In the genomic region with DNA sequence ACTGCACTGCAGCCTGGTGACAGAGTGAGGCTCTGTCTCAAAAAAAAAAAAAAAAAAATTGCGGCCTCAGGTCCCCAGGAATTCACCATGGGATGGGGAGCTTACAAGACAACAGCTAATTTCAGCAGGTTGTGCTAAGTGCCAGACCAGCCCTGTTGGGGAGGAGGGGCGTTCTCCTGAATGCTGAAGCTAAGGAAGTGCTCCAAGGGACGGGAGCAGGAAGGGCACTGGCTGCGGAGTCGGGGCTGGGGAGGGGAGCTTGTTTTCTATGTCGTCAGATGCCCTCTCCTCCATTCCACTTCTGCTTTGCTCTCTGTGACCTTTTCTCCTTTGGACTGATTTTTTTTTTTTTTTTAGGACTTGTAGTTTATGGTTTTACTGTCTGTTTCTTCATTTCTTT, we compare ENCODE assay signal across 1 cellular context.
TF ChIP-seq lines count a peak whose summit lies in the region.

No MANE protein-coding gene starts in this region.

TF ChIP-seq in WTC11, 78 proteins besides CTCF, POLR2A, EP300 and RAD21 (continued from another document):
- TF ChIP-seq, protein P1, sequence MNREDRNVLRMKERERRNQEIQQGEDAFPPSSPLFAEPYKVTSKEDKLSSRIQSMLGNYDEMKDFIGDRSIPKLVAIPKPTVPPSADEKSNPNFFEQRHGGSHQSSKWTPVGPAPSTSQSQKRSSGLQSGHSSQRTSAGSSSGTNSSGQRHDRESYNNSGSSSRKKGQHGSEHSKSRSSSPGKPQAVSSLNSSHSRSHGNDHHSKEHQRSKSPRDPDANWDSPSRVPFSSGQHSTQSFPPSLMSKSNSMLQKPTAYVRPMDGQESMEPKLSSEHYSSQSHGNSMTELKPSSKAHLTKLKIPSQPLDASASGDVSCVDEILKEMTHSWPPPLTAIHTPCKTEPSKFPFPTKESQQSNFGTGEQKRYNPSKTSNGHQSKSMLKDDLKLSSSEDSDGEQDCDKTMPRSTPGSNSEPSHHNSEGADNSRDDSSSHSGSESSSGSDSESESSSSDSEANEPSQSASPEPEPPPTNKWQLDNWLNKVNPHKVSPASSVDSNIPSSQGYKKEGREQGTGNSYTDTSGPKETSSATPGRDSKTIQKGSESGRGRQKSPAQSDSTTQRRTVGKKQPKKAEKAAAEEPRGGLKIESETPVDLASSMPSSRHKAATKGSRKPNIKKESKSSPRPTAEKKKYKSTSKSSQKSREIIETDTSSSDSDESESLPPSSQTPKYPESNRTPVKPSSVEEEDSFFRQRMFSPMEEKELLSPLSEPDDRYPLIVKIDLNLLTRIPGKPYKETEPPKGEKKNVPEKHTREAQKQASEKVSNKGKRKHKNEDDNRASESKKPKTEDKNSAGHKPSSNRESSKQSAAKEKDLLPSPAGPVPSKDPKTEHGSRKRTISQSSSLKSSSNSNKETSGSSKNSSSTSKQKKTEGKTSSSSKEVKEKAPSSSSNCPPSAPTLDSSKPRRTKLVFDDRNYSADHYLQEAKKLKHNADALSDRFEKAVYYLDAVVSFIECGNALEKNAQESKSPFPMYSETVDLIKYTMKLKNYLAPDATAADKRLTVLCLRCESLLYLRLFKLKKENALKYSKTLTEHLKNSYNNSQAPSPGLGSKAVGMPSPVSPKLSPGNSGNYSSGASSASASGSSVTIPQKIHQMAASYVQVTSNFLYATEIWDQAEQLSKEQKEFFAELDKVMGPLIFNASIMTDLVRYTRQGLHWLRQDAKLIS (CRISPR knock-in tag; IDR thresholded peaks at IDR 0.05; ENCODE audit: borderline replicate concordance) = no peak
- TF ChIP-seq SMAD4 (CRISPR knock-in tag; IDR thresholded peaks at IDR 0.05) = no peak
- TF ChIP-seq, protein P2, sequence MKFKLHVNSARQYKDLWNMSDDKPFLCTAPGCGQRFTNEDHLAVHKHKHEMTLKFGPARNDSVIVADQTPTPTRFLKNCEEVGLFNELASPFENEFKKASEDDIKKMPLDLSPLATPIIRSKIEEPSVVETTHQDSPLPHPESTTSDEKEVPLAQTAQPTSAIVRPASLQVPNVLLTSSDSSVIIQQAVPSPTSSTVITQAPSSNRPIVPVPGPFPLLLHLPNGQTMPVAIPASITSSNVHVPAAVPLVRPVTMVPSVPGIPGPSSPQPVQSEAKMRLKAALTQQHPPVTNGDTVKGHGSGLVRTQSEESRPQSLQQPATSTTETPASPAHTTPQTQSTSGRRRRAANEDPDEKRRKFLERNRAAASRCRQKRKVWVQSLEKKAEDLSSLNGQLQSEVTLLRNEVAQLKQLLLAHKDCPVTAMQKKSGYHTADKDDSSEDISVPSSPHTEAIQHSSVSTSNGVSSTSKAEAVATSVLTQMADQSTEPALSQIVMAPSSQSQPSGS (CRISPR knock-in tag; IDR thresholded peaks at IDR 0.05; ENCODE audit: borderline replicate concordance, low read depth) = no peak
- TF ChIP-seq ZNF416 (CRISPR knock-in tag; IDR thresholded peaks at IDR 0.05) = no peak
- TF ChIP-seq, protein P3, sequence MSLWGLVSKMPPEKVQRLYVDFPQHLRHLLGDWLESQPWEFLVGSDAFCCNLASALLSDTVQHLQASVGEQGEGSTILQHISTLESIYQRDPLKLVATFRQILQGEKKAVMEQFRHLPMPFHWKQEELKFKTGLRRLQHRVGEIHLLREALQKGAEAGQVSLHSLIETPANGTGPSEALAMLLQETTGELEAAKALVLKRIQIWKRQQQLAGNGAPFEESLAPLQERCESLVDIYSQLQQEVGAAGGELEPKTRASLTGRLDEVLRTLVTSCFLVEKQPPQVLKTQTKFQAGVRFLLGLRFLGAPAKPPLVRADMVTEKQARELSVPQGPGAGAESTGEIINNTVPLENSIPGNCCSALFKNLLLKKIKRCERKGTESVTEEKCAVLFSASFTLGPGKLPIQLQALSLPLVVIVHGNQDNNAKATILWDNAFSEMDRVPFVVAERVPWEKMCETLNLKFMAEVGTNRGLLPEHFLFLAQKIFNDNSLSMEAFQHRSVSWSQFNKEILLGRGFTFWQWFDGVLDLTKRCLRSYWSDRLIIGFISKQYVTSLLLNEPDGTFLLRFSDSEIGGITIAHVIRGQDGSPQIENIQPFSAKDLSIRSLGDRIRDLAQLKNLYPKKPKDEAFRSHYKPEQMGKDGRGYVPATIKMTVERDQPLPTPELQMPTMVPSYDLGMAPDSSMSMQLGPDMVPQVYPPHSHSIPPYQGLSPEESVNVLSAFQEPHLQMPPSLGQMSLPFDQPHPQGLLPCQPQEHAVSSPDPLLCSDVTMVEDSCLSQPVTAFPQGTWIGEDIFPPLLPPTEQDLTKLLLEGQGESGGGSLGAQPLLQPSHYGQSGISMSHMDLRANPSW (CRISPR knock-in tag; conservative IDR thresholded peaks at IDR 0.05; ENCODE audit: low read depth) = no peak
- TF ChIP-seq RORB (CRISPR knock-in tag; IDR thresholded peaks at IDR 0.05) = no peak
- TF ChIP-seq CREB1 (CRISPR knock-in tag; IDR thresholded peaks at IDR 0.05) = no peak
- TF ChIP-seq CREM (CRISPR knock-in tag; IDR thresholded peaks at IDR 0.05) = no peak
- TF ChIP-seq SOX15 (CRISPR knock-in tag; IDR thresholded peaks at IDR 0.05) = no peak
- no peak for TF ChIP-seq NFYB (CRISPR knock-in tag; conservative IDR thresholded peaks at IDR 0.05; ENCODE audit: low read depth)
- TF ChIP-seq, protein P4, sequence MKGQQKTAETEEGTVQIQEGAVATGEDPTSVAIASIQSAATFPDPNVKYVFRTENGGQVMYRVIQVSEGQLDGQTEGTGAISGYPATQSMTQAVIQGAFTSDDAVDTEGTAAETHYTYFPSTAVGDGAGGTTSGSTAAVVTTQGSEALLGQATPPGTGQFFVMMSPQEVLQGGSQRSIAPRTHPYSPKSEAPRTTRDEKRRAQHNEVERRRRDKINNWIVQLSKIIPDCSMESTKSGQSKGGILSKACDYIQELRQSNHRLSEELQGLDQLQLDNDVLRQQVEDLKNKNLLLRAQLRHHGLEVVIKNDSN (CRISPR knock-in tag; IDR thresholded peaks at IDR 0.05) = no peak
- no peak for TF ChIP-seq TCF7 (CRISPR knock-in tag; IDR thresholded peaks at IDR 0.05; ENCODE audit: low read depth)
